In the genomic region with DNA sequence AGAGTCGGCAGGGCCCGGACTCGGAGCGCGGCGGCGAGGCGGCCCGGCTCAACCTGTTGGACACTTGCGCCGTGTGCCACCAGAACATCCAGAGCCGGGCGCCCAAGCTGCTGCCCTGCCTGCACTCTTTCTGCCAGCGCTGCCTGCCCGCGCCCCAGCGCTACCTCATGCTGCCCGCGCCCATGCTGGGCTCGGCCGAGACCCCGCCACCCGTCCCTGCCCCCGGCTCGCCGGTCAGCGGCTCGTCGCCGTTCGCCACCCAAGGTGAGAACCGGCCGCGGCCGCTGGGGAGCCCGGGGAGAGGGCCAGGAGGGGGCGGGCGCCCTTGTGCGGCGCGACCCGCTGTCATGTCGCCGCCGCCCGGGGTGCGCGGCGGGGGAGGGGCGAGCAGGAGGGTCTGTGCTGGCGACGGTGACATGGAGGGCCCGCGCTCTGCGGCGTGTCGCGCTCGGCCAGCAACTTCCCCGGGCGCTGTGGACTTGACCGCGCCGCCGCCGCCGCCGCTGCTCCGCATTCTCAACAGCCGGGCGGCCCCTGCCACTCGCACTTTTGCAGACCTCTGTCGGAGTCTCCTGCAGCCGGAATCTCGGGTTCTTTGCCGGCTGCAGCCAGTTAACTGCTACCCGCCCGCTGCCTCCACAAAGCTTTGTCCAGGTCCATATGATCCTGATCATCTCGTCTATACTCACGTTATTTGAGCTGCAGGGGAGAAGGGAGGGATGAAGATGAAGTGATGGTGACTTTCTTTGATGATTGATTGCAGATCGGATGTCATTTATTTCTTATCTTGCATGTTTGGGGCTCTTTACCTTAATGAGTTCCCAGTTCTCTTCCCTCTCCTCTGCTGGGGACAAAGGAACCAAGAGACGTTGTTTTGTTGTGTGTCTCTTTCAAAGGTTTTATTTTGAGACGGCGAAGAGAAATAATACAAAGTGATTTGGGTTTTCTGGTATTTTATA, we compare ENCODE assay signal across 8 cellular contexts. TPM values are rescaled to one million over a fixed set of nuclear protein-coding genes. Genes with fewer than 3 reads are reported as not detected.
A peak's percentile ranks its signal among the peaks of the same experiment; 100 is the strongest.
DNase-seq lines count a peak whose midpoint lies in the region; ATAC-seq and TF ChIP-seq lines count a peak whose summit lies in the region.

No MANE protein-coding gene starts in this region.

- peaks cover 27% of the 10 kb centered on the region for H3K4me1 Mint-ChIP-seq in Calu3 (ENCODE audit: low read depth, unreplicated experiment)
- H3K4me1 Mint-ChIP-seq in activated T-helper 17 cell treated with anti-CD3 and anti-CD28 coated beads, Interleukin-2, amount 50 U/mL, for 72 hours = peaks cover 13% of the 10 kb centered on the region

- peak overlapping the region; percentile 92 for H3K9ac ChIP-seq in neural cell (ENCODE audit: low read length)

- peak overlapping the region; percentile 9 for H3K4me2 ChIP-seq in neural cell (ENCODE audit: low read length)

- H3K27ac ChIP-seq in neural cell (ENCODE audit: low read length) (peak overlapping the region; percentile 90), stomach (peak overlapping the region; percentile 95 to 97 (median 96))

- H3K27me3 ChIP-seq in neural cell (ENCODE audit: insufficient read depth, low read depth, low read length) (no peaks in the 10 kb centered on the region), stomach (no peaks in the 10 kb centered on the region)

- TF ChIP-seq POLR2A in stomach (IDR thresholded peaks at IDR 0.05) = no peak

- H3K9me3 Mint-ChIP-seq in Calu3 (ENCODE audit: low read depth, unreplicated experiment) = peaks cover 3% of the 10 kb centered on the region
- H3K9me3 Mint-ChIP-seq in activated T-helper 17 cell treated with anti-CD3 and anti-CD28 coated beads, Interleukin-2, amount 50 U/mL, for 72 hours = no peaks in the 10 kb centered on the region

- TF ChIP-seq CTCF in Calu3 (IDR thresholded peaks at IDR 0.05; ENCODE audit: unreplicated experiment) (no peak), neural cell (IDR thresholded peaks at IDR 0.05; ENCODE audit: poor library complexity, severe bottlenecking) (no peak), stomach (IDR thresholded peaks at IDR 0.05) (no peak)

- TF ChIP-seq EP300 in neural cell (conservative IDR thresholded peaks at IDR 0.05; ENCODE audit: poor library complexity, severe bottlenecking) (peak; percentile 7), stomach (IDR thresholded peaks at IDR 0.05) (no peak)

- no peaks in the 10 kb centered on the region for H3K36me3 ChIP-seq in neural cell (ENCODE audit: insufficient read depth, low read length)
- no peaks in the 10 kb centered on the region for H3K36me3 ChIP-seq in stomach

- CTCF ChIA-PET in Calu3 (lab: Charles Lee) = interaction anchor here (0.6 kb wide), 1 partner anchor 158 kb away, joined by 3 read pairs; no protein-coding TSS in a partner anchor

- H3F3A ChIP-seq in neural cell (ENCODE audit: insufficient read depth, low read length, poor library complexity, severe bottlenecking) = peaks cover 4% of the 10 kb centered on the region

- 0 to 1% (median 0%) methylated on average over 21 to 84 of the region's 84 CpGs for WGBS in stomach, 5 donors

- peaks cover 0 to 47% (median 32%) of the 10 kb centered on the region in 4 donors for H3K4me1 ChIP-seq in stomach

- H3K9me2 ChIP-seq in neural cell (ENCODE audit: insufficient read depth, low read length) = no peaks in the 10 kb centered on the region

- peak overlapping the region; percentile 83 for H3K4me3 Mint-ChIP-seq in Calu3 (ENCODE audit: low read depth, unreplicated experiment)
- H3K4me3 Mint-ChIP-seq in activated T-helper 17 cell treated with anti-CD3 and anti-CD28 coated beads, Interleukin-2, amount 50 U/mL, for 72 hours = peak overlapping the region; percentile 98

- H3K9me3 ChIP-seq in neural cell (ENCODE audit: low read length) (no peaks in the 10 kb centered on the region), stomach (no peaks in the 10 kb centered on the region)

- H3K36me3 Mint-ChIP-seq in Calu3 (ENCODE audit: insufficient read depth, unreplicated experiment) = peaks cover 40% of the 10 kb centered on the region
- peaks cover 12% of the 10 kb centered on the region for H3K36me3 Mint-ChIP-seq in activated T-helper 17 cell treated with anti-CD3 and anti-CD28 coated beads, Interleukin-2, amount 50 U/mL, for 72 hours (ENCODE audit: low read depth)

- H3K4me3 ChIP-seq in neural cell (ENCODE audit: low read length) = peak overlapping the region; percentile 79
- peak overlapping the region; percentile 93 to 98 (median 96) for H3K4me3 ChIP-seq in stomach

- BruUV-seq in Calu3 (replicated peaks; lab: Mats Ljungman, UMichigan) = no TSS peak

- peak overlapping the region; percentile 82 for H3K27ac Mint-ChIP-seq in Calu3 (ENCODE audit: unreplicated experiment)
- peak overlapping the region; percentile 89 for H3K27ac Mint-ChIP-seq in activated T-helper 17 cell treated with anti-CD3 and anti-CD28 coated beads, Interleukin-2, amount 50 U/mL, for 72 hours

- H3K27me3 Mint-ChIP-seq in Calu3 (ENCODE audit: unreplicated experiment) = no peaks in the 10 kb centered on the region
- H3K27me3 Mint-ChIP-seq in activated T-helper 17 cell treated with anti-CD3 and anti-CD28 coated beads, Interleukin-2, amount 50 U/mL, for 72 hours = peaks cover 4% of the 10 kb centered on the region

- peak; percentile 13 for ATAC-seq in GM19468 (IDR thresholded peaks at IDR 0.05; ENCODE audit: extremely low read depth, unreplicated experiment)
- ATAC-seq in activated T-helper 17 cell treated with anti-CD3 and anti-CD28 coated beads, Interleukin-2, amount 50 U/mL, for 72 hours (replicated peaks) = peak; percentile 16

- intact Hi-C loops in Calu3 (cut with micrococcal nuclease; ENCODE audit: unreplicated experiment) = loop anchor here (5.0 to 10.0 kb wide), 2 partner anchors 64 to 274 kb away; no protein-coding TSS in a partner anchor
- intact Hi-C loops in stomach (cut with DNase I; ENCODE audit: low total_unique reads) = no loop called here

- no peaks in the 10 kb centered on the region for H4K20me1 ChIP-seq in neural cell (ENCODE audit: insufficient read depth)

- peak; percentile 73 for DNase-seq in Calu3
- peak; percentile 56 for DNase-seq in HK-2 (ENCODE audit: unreplicated experiment)
- peak; percentile 75 for DNase-seq in OCI-M2 (lab: John Stamatoyannopoulos, UW; ENCODE audit: unreplicated experiment)
- peak; percentile 27 for DNase-seq in fibroblast of peridontal ligament (ENCODE audit: extremely low read depth)
- peak; percentile 61 for DNase-seq in stomach

- peak overlapping the region; percentile 18 for H2AFZ ChIP-seq in neural cell (ENCODE audit: low read depth, low read length)

- H3K79me2 ChIP-seq in neural cell (replicated peaks; ENCODE audit: insufficient read depth, low read length) = peaks cover 46% of the 10 kb centered on the region

- TF ChIP-seq RAD21 in neural cell (conservative IDR thresholded peaks at IDR 0.05) = peak; percentile 28

TF ChIP-seq in neural cell, 6 proteins besides CTCF, POLR2A, EP300 and RAD21:
- TF ChIP-seq POLR2AphosphoS5 (IDR thresholded peaks at IDR 0.05) (peak; percentile 39), TAF1 (IDR thresholded peaks at IDR 0.05; ENCODE audit: low read depth) (peak; percentile 62), SMC3 (conservative IDR thresholded peaks at IDR 0.05; ENCODE audit: poor library complexity) (peak; percentile 21), MXI1 (conservative IDR thresholded peaks at IDR 0.05; ENCODE audit: poor library complexity, severe bottlenecking) (peak; percentile 62)
- TF ChIP-seq, protein P1, sequence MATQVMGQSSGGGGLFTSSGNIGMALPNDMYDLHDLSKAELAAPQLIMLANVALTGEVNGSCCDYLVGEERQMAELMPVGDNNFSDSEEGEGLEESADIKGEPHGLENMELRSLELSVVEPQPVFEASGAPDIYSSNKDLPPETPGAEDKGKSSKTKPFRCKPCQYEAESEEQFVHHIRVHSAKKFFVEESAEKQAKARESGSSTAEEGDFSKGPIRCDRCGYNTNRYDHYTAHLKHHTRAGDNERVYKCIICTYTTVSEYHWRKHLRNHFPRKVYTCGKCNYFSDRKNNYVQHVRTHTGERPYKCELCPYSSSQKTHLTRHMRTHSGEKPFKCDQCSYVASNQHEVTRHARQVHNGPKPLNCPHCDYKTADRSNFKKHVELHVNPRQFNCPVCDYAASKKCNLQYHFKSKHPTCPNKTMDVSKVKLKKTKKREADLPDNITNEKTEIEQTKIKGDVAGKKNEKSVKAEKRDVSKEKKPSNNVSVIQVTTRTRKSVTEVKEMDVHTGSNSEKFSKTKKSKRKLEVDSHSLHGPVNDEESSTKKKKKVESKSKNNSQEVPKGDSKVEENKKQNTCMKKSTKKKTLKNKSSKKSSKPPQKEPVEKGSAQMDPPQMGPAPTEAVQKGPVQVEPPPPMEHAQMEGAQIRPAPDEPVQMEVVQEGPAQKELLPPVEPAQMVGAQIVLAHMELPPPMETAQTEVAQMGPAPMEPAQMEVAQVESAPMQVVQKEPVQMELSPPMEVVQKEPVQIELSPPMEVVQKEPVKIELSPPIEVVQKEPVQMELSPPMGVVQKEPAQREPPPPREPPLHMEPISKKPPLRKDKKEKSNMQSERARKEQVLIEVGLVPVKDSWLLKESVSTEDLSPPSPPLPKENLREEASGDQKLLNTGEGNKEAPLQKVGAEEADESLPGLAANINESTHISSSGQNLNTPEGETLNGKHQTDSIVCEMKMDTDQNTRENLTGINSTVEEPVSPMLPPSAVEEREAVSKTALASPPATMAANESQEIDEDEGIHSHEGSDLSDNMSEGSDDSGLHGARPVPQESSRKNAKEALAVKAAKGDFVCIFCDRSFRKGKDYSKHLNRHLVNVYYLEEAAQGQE (IDR thresholded peaks at IDR 0.05; ENCODE audit: borderline replicate concordance) = no peak

RNA-seq across cellular contexts. Expression of a gene that starts 0.9 kb away (rescaled TPM):
- 28.5 and 29.8 TPM in 2 replicates for total RNA-seq in Calu3 (2022)
- 10 to 100 TPM in 1 of 2 donors, 1 to 10 TPM in 1; 8.5 to 19.4 TPM for total RNA-seq in activated T-helper 17 cell treated with anti-CD3 and anti-CD28 coated beads, Interleukin-2, amount 50 U/mL, for 72 hours
- polyA plus RNA-seq in neural cell = 47.1 and 48.6 TPM in 2 replicates
- 112 and 137 TPM in 2 replicates for polyA minus RNA-seq in neural cell
- total RNA-seq in stomach = 10 to 100 TPM in 4 of 5 donors, 1 to 10 TPM in 1; 7.6 to 32.0 (median 15.1) TPM
- 1 to 10 TPM; 5.5 to 9.1 (median 6.1) TPM for polyA plus RNA-seq in stomach

Comparison
In these comparisons a context has a peak if more than half of its experiments do, and no peak if none do; other contexts are left out.
1. Peak in every context shown above with its lines: DNase-seq, ATAC-seq, H3K4me3 ChIP-seq and H3K27ac ChIP-seq.